In genomic region chr20:8860011-8860495, GRCh38 we compare ENCODE assay signal across 13 cellular contexts.
DNase-seq lines count a peak whose midpoint lies in the region; ATAC-seq and TF ChIP-seq lines count a peak whose summit lies in the region.
"Had no signal": no experiment of that assay in that cellular context is flagged by ENCODE, and none has a peak within 500 bp of the region (broad histone marks: within the 10 kb centered on the region; RNA-seq: fewer than 3 reads in every experiment).

No MANE protein-coding gene starts in this region.

- 0 out of 2 replicates have a peak overlapping the region, but pooled peaks have one; percentile 8 for H3K4me3 ChIP-seq in ACC112 (ENCODE audit: low read depth, low read length)
- H3K4me3 ChIP-seq in BE2C (ENCODE audit: low read depth, low read length): no peak overlapping the region
- H3K4me3 ChIP-seq in left ventricle myocardium inferior: no peak overlapping the region
- H3K4me3 ChIP-seq: ascending aorta; BLaER1 treated with 17β-estradiol and CSF1 and Interleukin-3, amounts not matched to agents 10 nM and 100 nM had no signal

- H3K27me3 ChIP-seq in ACC112 (ENCODE audit: insufficient read depth, low read length) (no peaks in the 10 kb centered on the region), BE2C (no peaks in the 10 kb centered on the region), left ventricle myocardium inferior (ENCODE audit: low read depth) (no peaks in the 10 kb centered on the region)
- H3K27me3 ChIP-seq: ascending aorta; BLaER1 treated with 17β-estradiol and CSF1 and Interleukin-3, amounts not matched to agents 10 nM and 100 nM had no signal

- no peaks in the 10 kb centered on the region for H3K79me2 ChIP-seq in ACC112 (ENCODE audit: control insufficient read depth, insufficient read depth, low read length, unreplicated experiment)

- peak overlapping the region; percentile 11 for H2AFZ ChIP-seq in ACC112 (ENCODE audit: low read length, unreplicated experiment)

- peaks cover 23% of the 10 kb centered on the region for H3K4me1 ChIP-seq in ACC112 (ENCODE audit: control insufficient read depth, insufficient read depth, low read length, unreplicated experiment)
- 0 out of 2 replicates have a peak, but pooled peaks cover 2% of the 10 kb centered on the region for H3K4me1 ChIP-seq in BE2C
- H3K4me1 ChIP-seq in left ventricle myocardium inferior: peaks cover 5% of the 10 kb centered on the region
- H3K4me1 ChIP-seq: BLaER1 treated with 17β-estradiol and CSF1 and Interleukin-3, amounts not matched to agents 10 nM and 100 nM had no signal

- DNase-seq in HS-27A (ENCODE audit: low read depth) (peak; percentile 83), epithelial cell of prostate (ENCODE audit: low read depth, low spot score) (peak; percentile 78), DMS114 treated with DMSO at 0.1 percent for 48 hours (lab: John Stamatoyannopoulos, UW; ENCODE audit: unreplicated experiment) (no peak), medulla oblongata (ENCODE audit: extremely low spot score) (no peak), BE2C (no peak), left ventricle myocardium inferior (no peak)
- DNase-seq: activated CD4-positive, alpha-beta memory T cell treated with anti-CD3 and anti-CD28 coated beads, Interleukin-2, amount 10 ng/mL, durations not matched to agents 7 days and 5 days; naive B cell; SHP77 had no signal

- H3K36me3 ChIP-seq in ACC112 (ENCODE audit: insufficient read depth, low read length) (no peaks in the 10 kb centered on the region), BE2C (no peaks in the 10 kb centered on the region), left ventricle myocardium inferior (no peaks in the 10 kb centered on the region)
- H3K36me3 ChIP-seq: ascending aorta; BLaER1 treated with 17β-estradiol and CSF1 and Interleukin-3, amounts not matched to agents 10 nM and 100 nM had no signal

- ATAC-seq in GM19463 (IDR thresholded peaks at IDR 0.05; ENCODE audit: unreplicated experiment): peak; percentile 77

- peak overlapping the region; percentile 49 for H3K27ac ChIP-seq in ACC112 (ENCODE audit: low read depth, low read length)
- peak overlapping the region; percentile 37 for H3K27ac ChIP-seq in epithelial cell of prostate
- H3K27ac ChIP-seq in left ventricle myocardium inferior (replicated peaks): no peak overlapping the region
- H3K27ac ChIP-seq: ascending aorta; BLaER1 treated with 17β-estradiol and CSF1 and Interleukin-3, amounts not matched to agents 10 nM and 100 nM had no signal

- H3K9me3 ChIP-seq in BE2C (no peaks in the 10 kb centered on the region), left ventricle myocardium inferior (replicated peaks) (no peaks in the 10 kb centered on the region)
- H3K9me3 ChIP-seq: ascending aorta had no signal

- TF ChIP-seq CTCF in BE2C (IDR thresholded peaks at IDR 0.05; ENCODE audit: low read depth, low read length): no peak
- no peak for TF ChIP-seq CTCF in left ventricle myocardium inferior (IDR thresholded peaks at IDR 0.05; ENCODE audit: borderline replicate concordance)

- intact Hi-C loops in left ventricle myocardium inferior (cut with micrococcal nuclease): no loop called here

Comparison
In these comparisons a context has a peak if more than half of its experiments do, and no peak if none do; other contexts are left out.
1. DNase-seq: peak in HS-27A (single experiment) and epithelial cell of prostate (single experiment); none in DMS114 treated with DMSO at 0.1 percent for 48 hours (single experiment), medulla oblongata (single experiment), BE2C (single experiment) and left ventricle myocardium inferior (single experiment).